Comparison of ENCODE assay signal across 9 cellular contexts in genomic region chr18:49490246-49490762, GRCh38. TPM values are rescaled to one million over a fixed set of nuclear protein-coding genes. Genes with fewer than 3 reads are reported as not detected.
DNase-seq lines count a peak whose midpoint lies in the region; ATAC-seq and TF ChIP-seq lines count a peak whose summit lies in the region.
"Had no signal": no experiment of that assay in that cellular context is flagged by ENCODE, and none has a peak within 500 bp of the region (broad histone marks: within the 10 kb centered on the region; RNA-seq: fewer than 3 reads in every experiment).

No MANE protein-coding gene starts in this region.

- H3K4me1 Mint-ChIP-seq in osteocyte (ENCODE audit: unreplicated experiment), result peaks cover 55% of the 10 kb centered on the region

- H3K27ac ChIP-seq in OCI-LY3 (ENCODE audit: low read length) (peak overlapping the region; percentile 79), duodenal mucosa (ENCODE audit: low read depth, low read length) (no peak overlapping the region)

- no peak for ATAC-seq in GM19328 (IDR thresholded peaks at IDR 0.05; ENCODE audit: unreplicated experiment)

- peaks cover 52% of the 10 kb centered on the region for H3K4me1 ChIP-seq in OCI-LY3 (ENCODE audit: low read length)
- peaks cover 42 to 46% of the 10 kb centered on the region in 2 donors for H3K4me1 ChIP-seq in duodenal mucosa (ENCODE audit: control insufficient read depth in 1 of 2, insufficient read depth in 2 of 2, low read length in 2 of 2)

- DNase-seq in GM12865 (ENCODE audit: low read depth) (no peak), osteocyte (ENCODE audit: extremely low spot score, unreplicated experiment) (no peak), cerebellar nuclear complex (lab: John Stamatoyannopoulos, UW) (no peak), NCI-H1105 (lab: John Stamatoyannopoulos, UW) (no peak)
- DNase-seq in stimulated activated CD4-positive, alpha-beta T cell treated with anti-CD3 and anti-CD28 coated beads, Interleukin-4, amount 100 ng/mL, for 24 hours, result no peak
- DNase-seq: NCI-H526 had no signal

- no peak overlapping the region for H2AFZ ChIP-seq in OCI-LY3 (ENCODE audit: low read depth, low read length)

- peaks cover 39% of the 10 kb centered on the region for H4K20me1 ChIP-seq in OCI-LY3 (ENCODE audit: insufficient read depth, low read length)

- no peaks in the 10 kb centered on the region for H3K27me3 Mint-ChIP-seq in osteocyte (ENCODE audit: unreplicated experiment)

- peaks cover 45% of the 10 kb centered on the region for H3K36me3 ChIP-seq in OCI-LY3 (replicated peaks; ENCODE audit: low read depth, low read length)
- H3K36me3 ChIP-seq in duodenal mucosa (ENCODE audit: control insufficient read depth in 1 of 2, insufficient read depth in 2 of 2, low read length in 2 of 2), result peaks cover 30 to 34% of the 10 kb centered on the region in 2 donors

- no peaks in the 10 kb centered on the region for H3K9me3 ChIP-seq in OCI-LY3 (ENCODE audit: insufficient read depth, low read length)
- H3K9me3 ChIP-seq in duodenal mucosa (ENCODE audit: control insufficient read depth in 1 of 2, low read length in 2 of 2), result no peaks in the 10 kb centered on the region

- no peak for TF ChIP-seq CTCF in GM12865 (IDR thresholded peaks at IDR 0.05; ENCODE audit: insufficient read depth, low read depth, low read length, missing control alignments)
- TF ChIP-seq CTCF in OCI-LY3 (IDR thresholded peaks at IDR 0.05; ENCODE audit: low read depth, low read length), result no peak
- TF ChIP-seq CTCF in osteocyte (IDR thresholded peaks at IDR 0.05), result no peak

- H3K27me3 ChIP-seq in OCI-LY3 (ENCODE audit: low read depth, low read length), result no peaks in the 10 kb centered on the region
- no peaks in the 10 kb centered on the region for H3K27me3 ChIP-seq in duodenal mucosa (ENCODE audit: control insufficient read depth in 1 of 2, insufficient read depth in 2 of 2, low read length in 2 of 2)

- H3K9ac ChIP-seq in OCI-LY3 (ENCODE audit: low read length), result peak overlapping the region; percentile 93
- peak overlapping the region; percentile 2 to 100 for H3K9ac ChIP-seq in duodenal mucosa (ENCODE audit: low read depth in 1 of 2, low read length in 2 of 2)

- peak overlapping the region; percentile 100 for H3K4me3 Mint-ChIP-seq in osteocyte (ENCODE audit: unreplicated experiment)

- H3K4me3 ChIP-seq in GM12865 (ENCODE audit: low read depth, low read length) (peak overlapping the region; percentile 80), OCI-LY3 (ENCODE audit: low read length) (peak overlapping the region; percentile 82), duodenal mucosa (ENCODE audit: low read depth in 1 of 2, low read length in 2 of 2) (peak overlapping the region in 1 of 2 donors; percentile 100)

- H3K27ac Mint-ChIP-seq in osteocyte (ENCODE audit: unreplicated experiment), result peak overlapping the region; percentile 99

- peaks cover 48% of the 10 kb centered on the region for H3K79me2 ChIP-seq in OCI-LY3 (ENCODE audit: low read length)

- H3K4me2 ChIP-seq in OCI-LY3 (ENCODE audit: low read length), result peak overlapping the region; percentile 87

- peaks cover 38% of the 10 kb centered on the region for H3K36me3 Mint-ChIP-seq in osteocyte (ENCODE audit: unreplicated experiment)

- H3K9me3 Mint-ChIP-seq in osteocyte (ENCODE audit: unreplicated experiment), result no peaks in the 10 kb centered on the region

RNA-seq across cellular contexts. Expression of gene RPL17, which starts 2.0 kb away (rescaled TPM):
- total RNA-seq in osteocyte, result 1,438 and 1,511 TPM in 2 replicates

RNA-seq across cellular contexts. Expression of gene C18orf32, which starts 3.3 kb away (rescaled TPM):
- 42.4 and 47.8 TPM in 2 replicates for total RNA-seq in osteocyte

RNA-seq across cellular contexts. Expression of gene DYM, which starts 29.9 kb away (rescaled TPM):
- 84.6 and 85.6 TPM in 2 replicates for total RNA-seq in osteocyte
